ENCODE assay signal across 8 cellular contexts in genomic region chr17:56833023-56833811, GRCh38. TPM values are rescaled to one million over a fixed set of nuclear protein-coding genes. Genes with fewer than 3 reads are reported as not detected.
DNase-seq lines count a peak whose midpoint lies in the region; ATAC-seq and TF ChIP-seq lines count a peak whose summit lies in the region.

No MANE protein-coding gene starts in this region.

- no peaks in the 10 kb centered on the region for H3K27me3 Mint-ChIP-seq in activated T-helper 17 cell treated with anti-CD3 and anti-CD28 coated beads, Interleukin-2, amount 50 U/mL, for 72 hours

- peak overlapping the region; percentile 81 for H3K27ac ChIP-seq in Panc1 (ENCODE audit: low read length)
- H3K27ac ChIP-seq in neutrophil, result peak overlapping the region; percentile 71
- peak overlapping the region; percentile 79 for H3K27ac ChIP-seq in substantia nigra (ENCODE audit: low read depth, low read length, poor library complexity, severe bottlenecking)

- H3K27ac Mint-ChIP-seq in activated T-helper 17 cell treated with anti-CD3 and anti-CD28 coated beads, Interleukin-2, amount 50 U/mL, for 72 hours, result peak overlapping the region; percentile 89

- H3K9me3 Mint-ChIP-seq in activated T-helper 17 cell treated with anti-CD3 and anti-CD28 coated beads, Interleukin-2, amount 50 U/mL, for 72 hours, result no peaks in the 10 kb centered on the region

- ATAC-seq in GM19467 (IDR thresholded peaks at IDR 0.05; ENCODE audit: unreplicated experiment) (peak; percentile 47), HG03575 (IDR thresholded peaks at IDR 0.05; ENCODE audit: extremely low read depth, insufficient number of reproducible peaks, low FRiP score, unreplicated experiment) (peak; percentile 20), Panc1 (peak; percentile 86)
- ATAC-seq in activated T-helper 17 cell treated with anti-CD3 and anti-CD28 coated beads, Interleukin-2, amount 50 U/mL, for 72 hours (replicated peaks), result peak; percentile 70

- peak overlapping the region; percentile 86 for H3K4me3 Mint-ChIP-seq in activated T-helper 17 cell treated with anti-CD3 and anti-CD28 coated beads, Interleukin-2, amount 50 U/mL, for 72 hours

- H3K4me1 Mint-ChIP-seq in activated T-helper 17 cell treated with anti-CD3 and anti-CD28 coated beads, Interleukin-2, amount 50 U/mL, for 72 hours, result peaks cover 45% of the 10 kb centered on the region

- POLR2A ChIA-PET in Panc1 (lab: Charles Lee), result interaction anchor here (0.7 kb wide), 1 partner anchor 279 kb away, joined by 5 read pairs; no protein-coding TSS in a partner anchor

- H3K27me3 ChIP-seq in Panc1 (ENCODE audit: control insufficient read depth, insufficient read depth, low read length) (no peaks in the 10 kb centered on the region), neutrophil (peaks cover 36% of the 10 kb centered on the region)

- H3K36me3 ChIP-seq in Panc1 (ENCODE audit: control insufficient read depth, insufficient read depth, low read length) (0 out of 2 replicates have a peak, but pooled peaks cover 4% of the 10 kb centered on the region), neutrophil (no peaks in the 10 kb centered on the region)

- CTCF ChIA-PET in Panc1 (lab: Charles Lee), result no interaction called here

- H3K9me3 ChIP-seq in Panc1 (ENCODE audit: control insufficient read depth, insufficient read depth, low read depth, low read length) (no peaks in the 10 kb centered on the region), neutrophil (no peaks in the 10 kb centered on the region)

- in situ Hi-C loops in Panc1 (cut with HindIII; ENCODE audit: low pct_unique_long_range_greater_than_20kb, low sequenced_read_pairs), result no loop called here

- H3K4me1 ChIP-seq in Panc1 (ENCODE audit: control insufficient read depth, insufficient read depth, low read length) (peaks cover 34% of the 10 kb centered on the region), neutrophil (ENCODE audit: control insufficient read depth in 1 of 2, insufficient read depth in 1 of 2, low read depth in 1 of 2, low read length in 1 of 2) (peaks cover 25 to 26% of the 10 kb centered on the region in 2 experiments)

- intact Hi-C loops in Panc1 (cut with micrococcal nuclease; ENCODE audit: unreplicated experiment), result no loop called here

- TF ChIP-seq CTCF in Panc1 (IDR thresholded peaks at IDR 0.05) (no peak), neutrophil (IDR thresholded peaks at IDR 0.05) (no peak)

- no TSS peak for BruUV-seq in Panc1 (replicated peaks; lab: Mats Ljungman, UMichigan)

- peak; percentile 83 for DNase-seq in COR-L47 (lab: John Stamatoyannopoulos, UW)
- no peak for DNase-seq in Panc1 (ENCODE audit: low read depth, low spot score)
- peak; percentile 6 for DNase-seq in fibroblast of the conjunctiva (ENCODE audit: low read depth)
- peak in 31 of 49 donors; percentile 7 to 83 (median 23) for DNase-seq in substantia nigra (lab: John Stamatoyannopoulos, UW)

- H3K4me3 ChIP-seq in Panc1 (ENCODE audit: low read depth in 2 of 2, low read length in 2 of 2), result peak overlapping the region; percentile 79 to 85
- peak overlapping the region; percentile 78 to 87 for H3K4me3 ChIP-seq in neutrophil (ENCODE audit: low read depth in 1 of 2, low read length in 1 of 2)

- H3K36me3 Mint-ChIP-seq in activated T-helper 17 cell treated with anti-CD3 and anti-CD28 coated beads, Interleukin-2, amount 50 U/mL, for 72 hours (ENCODE audit: low read depth), result peaks cover 86% of the 10 kb centered on the region

RNA-seq across cellular contexts. Expression of gene C17orf67, which starts 0.5 kb away (rescaled TPM):
- total RNA-seq in Panc1 (2021; ENCODE audit: unreplicated experiment), result 3.4 TPM
- polyA plus RNA-seq in Panc1 (2012; ENCODE audit: insufficient read length), result 2.2 TPM
- 1 to 10 TPM; 5.0 to 5.6 TPM for total RNA-seq in activated T-helper 17 cell treated with anti-CD3 and anti-CD28 coated beads, Interleukin-2, amount 50 U/mL, for 72 hours

RNA-seq across cellular contexts. Expression of gene DGKE, which starts 0.7 kb away (rescaled TPM):
- 19.1 TPM for total RNA-seq in Panc1 (2021; ENCODE audit: unreplicated experiment)
- 8.1 TPM for polyA plus RNA-seq in Panc1 (2012; ENCODE audit: insufficient read length)
- total RNA-seq in activated T-helper 17 cell treated with anti-CD3 and anti-CD28 coated beads, Interleukin-2, amount 50 U/mL, for 72 hours, result 10 to 100 TPM; 44.1 to 49.9 TPM

Comparison
In these comparisons a context has a peak if more than half of its experiments do, and no peak if none do; other contexts are left out.
1. ATAC-seq: peak in every context shown above with its lines; median percentile 86 in Panc1; 70 in activated T-helper 17 cell treated with anti-CD3 and anti-CD28 coated beads, Interleukin-2, amount 50 U/mL, for 72 hours; 47 in GM19467; 20 in HG03575.